Comparison of ENCODE assay signal across 8 cellular contexts in the genomic region with DNA sequence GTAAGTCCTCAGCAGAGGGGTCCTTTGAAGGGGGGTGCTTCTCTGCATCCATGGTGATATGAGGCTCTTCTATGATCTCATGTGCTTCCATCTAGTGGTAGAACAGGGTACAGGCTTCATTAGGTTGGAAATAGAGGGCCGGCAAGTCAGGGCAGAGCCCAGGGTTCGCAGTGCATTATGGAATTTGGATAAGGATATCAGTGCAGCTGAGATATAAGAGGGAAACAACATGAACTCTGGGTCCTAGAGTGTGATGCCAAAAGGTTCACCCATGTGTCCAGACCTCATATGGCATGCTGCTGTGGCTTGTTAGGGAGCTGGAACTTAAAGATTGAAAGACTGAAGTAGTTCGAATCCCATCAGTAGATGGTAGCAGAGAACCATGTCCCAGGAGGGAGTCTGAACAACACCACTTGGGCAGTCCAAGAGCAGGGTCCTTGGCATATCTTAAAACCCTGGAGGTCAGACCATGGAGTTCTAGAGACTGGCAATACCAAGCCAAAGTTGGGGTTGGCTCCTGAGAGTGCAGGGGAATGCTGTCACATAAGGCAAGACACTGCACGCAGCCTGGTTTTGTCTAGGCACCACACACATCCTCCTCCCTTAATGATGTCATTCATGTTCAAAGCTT. TPM values are rescaled to one million over a fixed set of nuclear protein-coding genes. Genes with fewer than 3 reads are reported as not detected.
DNase-seq lines count a peak whose midpoint lies in the region; ATAC-seq and TF ChIP-seq lines count a peak whose summit lies in the region.

No MANE protein-coding gene starts in this region.

- ATAC-seq in HG03175 (IDR thresholded peaks at IDR 0.05; ENCODE audit: unreplicated experiment): peak; percentile 59
- ATAC-seq in activated T-cell treated with anti-CD3 and anti-CD28 coated beads, Interleukin-2, amount 50 U/mL, for 4 hours: peak; percentile 34 to 37

- no peaks in the 10 kb centered on the region for H3K36me3 Mint-ChIP-seq in activated T-cell treated with anti-CD3 and anti-CD28 coated beads, Interleukin-2, amount 50 U/mL, for 4 hours (ENCODE audit: insufficient read depth)
- no peaks in the 10 kb centered on the region for H3K36me3 Mint-ChIP-seq in progenitor cell of endocrine pancreas (ENCODE audit: insufficient read depth)

- H3K4me3 ChIP-seq in AG09309 (ENCODE audit: control insufficient read depth, low read depth, low read length): no peak overlapping the region

- no peaks in the 10 kb centered on the region for H3K27me3 Mint-ChIP-seq in activated T-cell treated with anti-CD3 and anti-CD28 coated beads, Interleukin-2, amount 50 U/mL, for 4 hours (ENCODE audit: low read depth)
- H3K27me3 Mint-ChIP-seq in progenitor cell of endocrine pancreas: peaks cover 6% of the 10 kb centered on the region

- no peak overlapping the region for H3K27ac Mint-ChIP-seq in progenitor cell of endocrine pancreas

- peak; percentile 70 for TF ChIP-seq CTCF in AG09309 (IDR thresholded peaks at IDR 0.05; ENCODE audit: control insufficient read depth, insufficient read depth, low read depth, low read length, missing control alignments)
- TF ChIP-seq CTCF in progenitor cell of endocrine pancreas (IDR thresholded peaks at IDR 0.05; ENCODE audit: unreplicated experiment): peak; percentile 64

- H3K4me3 Mint-ChIP-seq in activated T-cell treated with anti-CD3 and anti-CD28 coated beads, Interleukin-2, amount 50 U/mL, for 4 hours: no peak overlapping the region
- H3K4me3 Mint-ChIP-seq in progenitor cell of endocrine pancreas (ENCODE audit: low read depth): no peak overlapping the region

- DNase-seq in AG09309 (ENCODE audit: low read depth) (peak; percentile 27), GF-D8 (lab: John Stamatoyannopoulos, UW) (peak; percentile 24), NCI-H345 treated with DMSO at 0.1 percent for 48 hours (lab: John Stamatoyannopoulos, UW; ENCODE audit: unreplicated experiment) (peak; percentile 17), germinal center (ENCODE audit: low spot score) (peak; percentile 59), progenitor cell of endocrine pancreas (ENCODE audit: low spot score, unreplicated experiment) (no peak), NK-92 (lab: John Stamatoyannopoulos, UW; ENCODE audit: unreplicated experiment) (no peak)
- DNase-seq in activated T-cell treated with anti-CD3 and anti-CD28 coated beads, Interleukin-2, amount 50 U/mL, for 4 hours: no peak

- H3K4me1 Mint-ChIP-seq in activated T-cell treated with anti-CD3 and anti-CD28 coated beads, Interleukin-2, amount 50 U/mL, for 4 hours (ENCODE audit: low read depth): peaks cover 26% of the 10 kb centered on the region
- H3K4me1 Mint-ChIP-seq in progenitor cell of endocrine pancreas (ENCODE audit: low read depth): peaks cover 17% of the 10 kb centered on the region

- no peaks in the 10 kb centered on the region for H3K9me3 Mint-ChIP-seq in activated T-cell treated with anti-CD3 and anti-CD28 coated beads, Interleukin-2, amount 50 U/mL, for 4 hours
- no peaks in the 10 kb centered on the region for H3K9me3 Mint-ChIP-seq in progenitor cell of endocrine pancreas (ENCODE audit: low read depth)

RNA-seq across cellular contexts. Expression of a gene that starts 2.3 kb away (rescaled TPM):
- not detected for total RNA-seq in activated T-cell treated with anti-CD3 and anti-CD28 coated beads, Interleukin-2, amount 50 U/mL, for 4 hours
- total RNA-seq in progenitor cell of endocrine pancreas: not detected in 2 replicates

RNA-seq across cellular contexts. Expression of a gene that starts 2.8 kb away (rescaled TPM):
- 1 to 10 TPM; 1.5 to 1.9 (median 1.8) TPM for total RNA-seq in activated T-cell treated with anti-CD3 and anti-CD28 coated beads, Interleukin-2, amount 50 U/mL, for 4 hours
- total RNA-seq in progenitor cell of endocrine pancreas: 24.1 and 25.4 TPM in 2 replicates

RNA-seq across cellular contexts. Expression of a gene that starts 11.3 kb away (rescaled TPM):
- 10 to 100 TPM; 28.7 to 31.9 (median 30.0) TPM for total RNA-seq in activated T-cell treated with anti-CD3 and anti-CD28 coated beads, Interleukin-2, amount 50 U/mL, for 4 hours
- 37.7 and 41.5 TPM in 2 replicates for total RNA-seq in progenitor cell of endocrine pancreas

RNA-seq across cellular contexts. Expression of a gene that starts 14.1 kb away (rescaled TPM):
- under 1 TPM; 0.27 to 0.48 (median 0.40) TPM for total RNA-seq in activated T-cell treated with anti-CD3 and anti-CD28 coated beads, Interleukin-2, amount 50 U/mL, for 4 hours
- total RNA-seq in progenitor cell of endocrine pancreas: 2.9 and 3.2 TPM in 2 replicates

RNA-seq across cellular contexts. Expression of a gene that starts 34.8 kb away (rescaled TPM):
- 1 to 10 TPM; 4.4 to 5.3 (median 5.2) TPM for total RNA-seq in activated T-cell treated with anti-CD3 and anti-CD28 coated beads, Interleukin-2, amount 50 U/mL, for 4 hours
- total RNA-seq in progenitor cell of endocrine pancreas: 17.0 and 23.4 TPM in 2 replicates

Comparison
In these comparisons a context has a peak if more than half of its experiments do, and no peak if none do; other contexts are left out.
1. DNase-seq: peak in AG09309 (single experiment), GF-D8 (single experiment), NCI-H345 treated with DMSO at 0.1 percent for 48 hours (single experiment) and germinal center (single experiment); none in activated T-cell treated with anti-CD3 and anti-CD28 coated beads, Interleukin-2, amount 50 U/mL, for 4 hours (single experiment), progenitor cell of endocrine pancreas (single experiment) and NK-92 (single experiment).